8 cellular contexts compared by ENCODE assay signal in the genomic region with DNA sequence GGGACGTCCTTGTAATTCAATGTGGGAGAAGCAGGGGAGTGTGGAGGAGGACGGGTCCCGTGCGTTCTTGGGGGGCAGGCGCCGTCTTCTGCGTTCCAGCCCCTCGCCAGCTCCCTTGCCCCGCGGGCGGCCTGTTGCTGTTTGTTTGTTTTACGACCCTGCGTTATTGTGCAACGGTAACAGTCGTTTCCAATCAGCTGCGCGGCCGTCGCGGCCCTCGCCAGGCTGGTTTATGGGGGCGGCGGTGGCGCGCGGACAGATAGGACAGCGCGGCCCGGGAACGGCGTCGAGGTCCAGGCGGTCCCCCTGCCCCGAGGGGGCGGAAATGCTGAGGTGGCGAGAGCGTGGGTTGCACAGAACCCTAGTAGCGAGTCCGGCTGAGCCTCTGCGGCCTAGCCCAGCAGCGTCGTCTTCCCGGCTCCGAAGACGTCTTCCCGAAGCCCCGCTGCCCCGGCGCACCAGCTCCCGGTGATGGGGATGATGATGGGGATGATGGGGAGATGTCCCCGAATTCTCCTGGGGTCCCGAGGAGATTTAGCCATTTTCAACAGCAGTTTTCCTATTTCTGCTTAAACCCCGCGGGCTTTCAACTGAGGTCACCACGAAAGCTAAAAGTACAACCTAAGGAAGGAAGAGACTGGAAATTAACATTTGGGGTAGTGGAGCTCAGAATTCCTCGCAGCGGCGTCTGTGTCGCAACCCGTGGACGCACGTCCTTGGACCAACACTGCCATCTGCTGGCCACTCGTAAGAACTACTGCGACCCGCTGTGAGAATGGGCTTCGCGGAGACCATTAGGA. TPM values are rescaled to one million over a fixed set of nuclear protein-coding genes. Genes with fewer than 3 reads are reported as not detected.
A peak's percentile ranks its signal among the peaks of the same experiment; 100 is the strongest.
DNase-seq lines count a peak whose midpoint lies in the region; ATAC-seq and TF ChIP-seq lines count a peak whose summit lies in the region.

No MANE protein-coding gene starts in this region.

- no peaks in the 10 kb centered on the region for H3K27me3 ChIP-seq in SJCRH30
- H3K27me3 ChIP-seq in testis: no peaks in the 10 kb centered on the region

- H3K4me3 ChIP-seq in Jurkat, Clone E6-1 (ENCODE audit: low read length): no peak overlapping the region
- H3K4me3 ChIP-seq in SJCRH30 (peak overlapping the region; percentile 80), testis (peak overlapping the region; percentile 77 to 81)

- no peaks in the 10 kb centered on the region for H3K36me3 ChIP-seq in SJCRH30
- no peaks in the 10 kb centered on the region for H3K36me3 ChIP-seq in testis (ENCODE audit: low read depth, missing control alignments)

- H3K4me1 ChIP-seq in SJCRH30 (peaks cover 6% of the 10 kb centered on the region; the same call in 1 of the 2 replicates), testis (peaks cover 15% of the 10 kb centered on the region)

- no peak for TF ChIP-seq POLR2A in testis (IDR thresholded peaks at IDR 0.05)

- H3K27ac ChIP-seq in SJCRH30 (peak overlapping the region; percentile 60; the same call in 1 of the 2 replicates), testis (peak overlapping the region; percentile 84 to 88)

- DNase-seq in Caki2 (ENCODE audit: low read depth) (peak; percentile 64), SJCRH30 (peak; percentile 73 to 93), globus pallidus (ENCODE audit: low spot score) (peak; percentile 66), nucleus accumbens (lab: John Stamatoyannopoulos, UW) (peak in 51 of 56 donors; percentile 6 to 87 (median 39)), testis (peak; percentile 88)
- DNase-seq in Jurkat, Clone E6-1 (ENCODE audit: low read depth, low spot score): peak; percentile 62
- peak; percentile 69 for DNase-seq in activated naive CD4-positive, alpha-beta T cell treated with Interleukin-2 at 50 U/mL for 16 hours

- intact Hi-C loops in testis (cut with DNase I; ENCODE audit: low total_unique reads): loop anchor here (5.0 kb wide), 1 partner anchor 867 kb away; a partner anchor contains a TSS

- ATAC-seq in GM21423 (IDR thresholded peaks at IDR 0.05; ENCODE audit: unreplicated experiment): peak; percentile 19

- peak; percentile 93 to 96 (median 95) for TF ChIP-seq CTCF in testis (IDR thresholded peaks at IDR 0.05)

- in situ Hi-C loops in Caki2 (cut with HindIII; ENCODE audit: low pct_unique_long_range_greater_than_20kb, low sequenced_read_pairs): no loop called here

- H3K9me3 ChIP-seq in SJCRH30 (replicated peaks) (no peaks in the 10 kb centered on the region), testis (no peaks in the 10 kb centered on the region)

- WGBS in testis, 2 donors: 0 to 1% methylated on average over 22 to 60 of the region's 67 CpGs

RNA-seq across cellular contexts. Expression of a gene that starts 4.8 kb away (rescaled TPM):
- 0.41 and 0.88 TPM in 2 replicates for total RNA-seq in Caki2 (2014; rRNA removed; shearing (Covaris generic); ENCODE audit: low replicate concordance)
- not detected for polyA plus RNA-seq in Jurkat, Clone E6-1 (2012; ENCODE audit: insufficient read depth, insufficient read length)
- 15.0 and 20.7 TPM in 2 replicates for total RNA-seq in SJCRH30 (2014; rRNA removed; shearing (Covaris generic))
- total RNA-seq in testis: 10 to 100 TPM; 46.5 to 86.1 TPM
- 26.2 TPM for polyA plus RNA-seq in testis (ENCODE audit: insufficient read depth, low read depth, low replicate concordance)
